In the genomic region with DNA sequence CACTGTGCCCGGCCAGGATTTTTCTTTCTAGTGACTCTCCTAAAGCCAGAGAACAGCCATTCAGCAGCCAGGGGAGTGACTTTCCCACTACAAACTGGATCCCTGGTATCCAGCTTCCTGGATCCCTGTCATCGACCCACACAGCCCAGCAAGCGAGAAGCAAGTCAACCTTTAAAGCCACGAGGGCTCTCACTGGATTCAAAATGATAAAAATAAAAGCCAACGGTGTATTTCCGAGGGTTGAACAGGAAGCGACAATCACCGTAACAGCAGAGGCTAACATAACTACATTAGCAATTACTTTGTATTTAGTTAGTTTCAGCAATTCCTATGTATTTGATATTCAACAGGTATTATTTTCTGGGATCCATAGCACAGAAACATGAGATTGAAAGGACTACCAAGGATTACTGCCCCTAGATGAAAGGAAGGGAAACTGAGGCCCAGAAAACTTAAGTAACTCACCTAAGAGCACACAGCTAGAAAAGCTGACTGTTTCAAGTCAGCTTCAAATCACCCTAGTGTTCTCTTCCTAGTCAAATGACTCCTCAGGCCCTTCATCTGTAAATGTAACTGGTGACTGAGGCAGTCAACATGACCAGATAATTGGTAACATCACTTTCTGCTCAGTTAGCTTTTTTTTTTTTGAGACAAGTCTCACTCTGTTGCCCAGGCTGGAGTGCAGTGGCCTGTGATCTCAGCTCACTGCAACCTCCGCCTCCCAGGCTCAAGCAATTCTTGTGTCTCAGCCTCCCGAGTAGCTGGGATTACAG, we compare ENCODE assay signal across 1 cellular context.
TF ChIP-seq lines count a peak whose summit lies in the region.

No MANE protein-coding gene starts in this region.

TF ChIP-seq in GM12878, 131 proteins besides CTCF, POLR2A, EP300 and RAD21:
- TF ChIP-seq RELA (IDR thresholded peaks at IDR 0.05; ENCODE audit: borderline replicate concordance, partially characterized antibody) (no peak), EZH2 (IDR thresholded peaks at IDR 0.05; ENCODE audit: borderline replicate concordance, control insufficient read depth, low read depth, low read length) (no peak), ZNF384 (IDR thresholded peaks at IDR 0.05; ENCODE audit: borderline replicate concordance, low read depth, low read length) (peak; percentile 4; the same call in 1 of the 2 replicates), MTA3 (IDR thresholded peaks at IDR 0.05; ENCODE audit: borderline replicate concordance, low read length) (no peak), SMAD1 (IDR thresholded peaks at IDR 0.05; ENCODE audit: low read depth, partially characterized antibody) (no peak)
- TF ChIP-seq, protein P1, sequence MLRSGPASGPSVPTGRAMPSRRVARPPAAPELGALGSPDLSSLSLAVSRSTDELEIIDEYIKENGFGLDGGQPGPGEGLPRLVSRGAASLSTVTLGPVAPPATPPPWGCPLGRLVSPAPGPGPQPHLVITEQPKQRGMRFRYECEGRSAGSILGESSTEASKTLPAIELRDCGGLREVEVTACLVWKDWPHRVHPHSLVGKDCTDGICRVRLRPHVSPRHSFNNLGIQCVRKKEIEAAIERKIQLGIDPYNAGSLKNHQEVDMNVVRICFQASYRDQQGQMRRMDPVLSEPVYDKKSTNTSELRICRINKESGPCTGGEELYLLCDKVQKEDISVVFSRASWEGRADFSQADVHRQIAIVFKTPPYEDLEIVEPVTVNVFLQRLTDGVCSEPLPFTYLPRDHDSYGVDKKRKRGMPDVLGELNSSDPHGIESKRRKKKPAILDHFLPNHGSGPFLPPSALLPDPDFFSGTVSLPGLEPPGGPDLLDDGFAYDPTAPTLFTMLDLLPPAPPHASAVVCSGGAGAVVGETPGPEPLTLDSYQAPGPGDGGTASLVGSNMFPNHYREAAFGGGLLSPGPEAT (IDR thresholded peaks at IDR 0.05; ENCODE audit: low read depth): no peak
